ENCODE assay signal across 9 cellular contexts in the genomic region with DNA sequence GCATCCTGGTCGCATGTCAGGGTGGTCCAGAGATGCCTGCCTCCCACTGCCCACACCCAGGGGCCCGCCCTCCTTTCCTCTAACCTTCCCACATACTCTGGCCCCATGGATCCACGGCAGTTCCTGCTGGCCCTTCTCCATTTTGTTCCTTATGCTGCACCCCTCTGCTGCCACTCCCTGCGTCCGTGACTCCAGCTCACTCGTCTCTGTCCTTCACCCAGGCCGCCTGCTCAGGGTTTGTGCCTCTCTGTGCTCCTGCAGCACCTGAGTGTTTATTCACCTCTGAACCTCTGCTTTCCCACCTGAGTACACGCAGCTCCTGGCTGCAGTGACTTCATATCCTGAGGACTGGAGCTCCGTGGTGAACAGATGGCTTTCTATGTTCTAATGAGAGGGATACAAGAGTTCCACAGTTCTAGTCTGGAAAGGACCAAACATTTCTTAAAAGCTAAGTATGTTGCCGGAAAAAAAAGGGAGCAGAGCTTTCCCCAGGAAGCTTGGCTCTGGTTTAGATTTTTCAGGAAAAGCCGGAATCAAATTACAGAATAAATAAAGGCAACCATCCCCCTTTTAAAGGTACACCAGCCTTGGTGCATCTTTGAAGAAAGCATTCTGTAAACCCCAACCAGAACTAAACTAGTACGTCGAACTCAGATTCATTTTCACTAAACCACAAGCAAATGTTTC. TPM values are rescaled to one million over a fixed set of nuclear protein-coding genes. Genes with fewer than 3 reads are reported as not detected.
DNase-seq lines count a peak whose midpoint lies in the region; ATAC-seq lines count a peak whose summit lies in the region.
"Had no signal": no experiment of that assay in that cellular context is flagged by ENCODE, and none has a peak within 500 bp of the region (broad histone marks: within the 10 kb centered on the region; RNA-seq: fewer than 3 reads in every experiment).

No MANE protein-coding gene starts in this region.

- H3K4me3 ChIP-seq in iPS-20b (ENCODE audit: low read length): 0 out of 2 replicates have a peak overlapping the region, but pooled peaks have one; percentile 17

- peaks cover 15% of the 10 kb centered on the region for H3K4me1 ChIP-seq in iPS-20b (ENCODE audit: insufficient read depth, low read length)

- no peaks in the 10 kb centered on the region for H3K9me3 ChIP-seq in iPS-20b (ENCODE audit: insufficient read depth, low read depth, low read length)

- H3K9me3 Mint-ChIP-seq in activated CD4-positive, alpha-beta T cell treated with anti-CD3 and anti-CD28 coated beads, Interleukin-2, amount 10 ng/mL, durations not matched to agents 7 days and 5 days: no peaks in the 10 kb centered on the region
- no peaks in the 10 kb centered on the region for H3K9me3 Mint-ChIP-seq in activated T-helper 17 cell treated with anti-CD3 and anti-CD28 coated beads, Interleukin-2, amount 50 U/mL, for 72 hours

- in situ Hi-C loops in ACHN (cut with HindIII; ENCODE audit: low pct_ligation_motif_present, low pct_unique_long_range_greater_than_20kb, low sequenced_read_pairs): no loop called here

- peaks cover 31% of the 10 kb centered on the region for H3K36me3 Mint-ChIP-seq in activated CD4-positive, alpha-beta T cell treated with anti-CD3 and anti-CD28 coated beads, Interleukin-2, amount 10 ng/mL, durations not matched to agents 7 days and 5 days (ENCODE audit: low read depth)
- peaks cover 58% of the 10 kb centered on the region for H3K36me3 Mint-ChIP-seq in activated T-helper 17 cell treated with anti-CD3 and anti-CD28 coated beads, Interleukin-2, amount 50 U/mL, for 72 hours (ENCODE audit: low read depth)

- peak overlapping the region; percentile 6; the same call in 1 of the 2 replicates for H3K9ac ChIP-seq in iPS-20b (ENCODE audit: low read depth, low read length)

- H3K27ac ChIP-seq in iPS-20b (ENCODE audit: low read length): peak overlapping the region; percentile 51

- H3K27me3 Mint-ChIP-seq in activated CD4-positive, alpha-beta T cell treated with anti-CD3 and anti-CD28 coated beads, Interleukin-2, amount 10 ng/mL, durations not matched to agents 7 days and 5 days: no peaks in the 10 kb centered on the region
- no peaks in the 10 kb centered on the region for H3K27me3 Mint-ChIP-seq in activated T-helper 17 cell treated with anti-CD3 and anti-CD28 coated beads, Interleukin-2, amount 50 U/mL, for 72 hours

- no peak for ATAC-seq in activated T-helper 17 cell treated with anti-CD3 and anti-CD28 coated beads, Interleukin-2, amount 50 U/mL, for 72 hours (replicated peaks)
- no peak for ATAC-seq in HG02840 (IDR thresholded peaks at IDR 0.05; ENCODE audit: low FRiP score, unreplicated experiment)

- no peak for DNase-seq in activated CD4-positive, alpha-beta T cell treated with anti-CD3 and anti-CD28 coated beads, Interleukin-2, amount 10 ng/mL, durations not matched to agents 7 days and 5 days
- no peak for DNase-seq in activated CD4-positive, alpha-beta T cell treated with anti-CD3 and anti-CD28 coated beads for 48 hours
- DNase-seq in stromal cell of bone marrow (ENCODE audit: low read depth): peak; percentile 11
- no peak for DNase-seq in retina
- DNase-seq in ACHN: no peak

- H3K4me1 Mint-ChIP-seq in activated CD4-positive, alpha-beta T cell treated with anti-CD3 and anti-CD28 coated beads, Interleukin-2, amount 10 ng/mL, durations not matched to agents 7 days and 5 days: peaks cover 32% of the 10 kb centered on the region
- peaks cover 10% of the 10 kb centered on the region for H3K4me1 Mint-ChIP-seq in activated T-helper 17 cell treated with anti-CD3 and anti-CD28 coated beads, Interleukin-2, amount 50 U/mL, for 72 hours

- peaks cover 37% of the 10 kb centered on the region for H3K36me3 ChIP-seq in iPS-20b (ENCODE audit: insufficient read depth, low read depth, low read length)

- CTCF ChIA-PET in activated CD4-positive, alpha-beta T cell treated with anti-CD3 and anti-CD28 coated beads, Interleukin-2, amount 10 ng/mL, durations not matched to agents 7 days and 5 days (lab: Charles Lee): interaction anchor here (0.6 to 1.5 kb wide), 3 partner anchors 11 to 69 kb away, joined by 3 to 8 read pairs (median 3); no protein-coding TSS in a partner anchor

- H3K27ac Mint-ChIP-seq in activated CD4-positive, alpha-beta T cell treated with anti-CD3 and anti-CD28 coated beads, Interleukin-2, amount 10 ng/mL, durations not matched to agents 7 days and 5 days: peak overlapping the region; percentile 70
- H3K27ac Mint-ChIP-seq in activated T-helper 17 cell treated with anti-CD3 and anti-CD28 coated beads, Interleukin-2, amount 50 U/mL, for 72 hours: peak overlapping the region; percentile 88

- POLR2A ChIA-PET in activated CD4-positive, alpha-beta T cell treated with anti-CD3 and anti-CD28 coated beads, Interleukin-2, amount 10 ng/mL, durations not matched to agents 7 days and 5 days (lab: Charles Lee): no interaction called here

- H3K27me3 ChIP-seq in iPS-20b (ENCODE audit: insufficient read depth, low read length): no peaks in the 10 kb centered on the region

- no peak overlapping the region for H3K4me3 Mint-ChIP-seq in activated CD4-positive, alpha-beta T cell treated with anti-CD3 and anti-CD28 coated beads, Interleukin-2, amount 10 ng/mL, durations not matched to agents 7 days and 5 days
- no peak overlapping the region for H3K4me3 Mint-ChIP-seq in activated T-helper 17 cell treated with anti-CD3 and anti-CD28 coated beads, Interleukin-2, amount 50 U/mL, for 72 hours

RNA-seq across cellular contexts. Expression of a gene that starts 1.5 kb away (rescaled TPM):
- 1 to 10 TPM; 1.2 to 2.0 TPM for total RNA-seq in activated CD4-positive, alpha-beta T cell treated with anti-CD3 and anti-CD28 coated beads, Interleukin-2, amount 10 ng/mL, durations not matched to agents 7 days and 5 days
- total RNA-seq in activated T-helper 17 cell treated with anti-CD3 and anti-CD28 coated beads, Interleukin-2, amount 50 U/mL, for 72 hours: 10 to 100 TPM in 1 of 2 donors, under 1 TPM in 1; 0.61 to 13.7 TPM
- total RNA-seq: RPMI7951 had no signal

RNA-seq across cellular contexts. Expression of a gene that starts 3.9 kb away (rescaled TPM):
- 10 to 100 TPM; 30.6 to 37.2 TPM for total RNA-seq in activated CD4-positive, alpha-beta T cell treated with anti-CD3 and anti-CD28 coated beads, Interleukin-2, amount 10 ng/mL, durations not matched to agents 7 days and 5 days
- 10 to 100 TPM; 52.9 to 66.4 TPM for total RNA-seq in activated T-helper 17 cell treated with anti-CD3 and anti-CD28 coated beads, Interleukin-2, amount 50 U/mL, for 72 hours

RNA-seq across cellular contexts. Expression of a gene that starts 29.5 kb away (rescaled TPM):
- not detected for total RNA-seq in activated CD4-positive, alpha-beta T cell treated with anti-CD3 and anti-CD28 coated beads, Interleukin-2, amount 10 ng/mL, durations not matched to agents 7 days and 5 days
- total RNA-seq in activated T-helper 17 cell treated with anti-CD3 and anti-CD28 coated beads, Interleukin-2, amount 50 U/mL, for 72 hours: not detected
- total RNA-seq: RPMI7951 had no signal

RNA-seq across cellular contexts. Expression of a gene that starts 42.6 kb away (rescaled TPM):
- not detected for total RNA-seq in activated CD4-positive, alpha-beta T cell treated with anti-CD3 and anti-CD28 coated beads, Interleukin-2, amount 10 ng/mL, durations not matched to agents 7 days and 5 days
- not detected for total RNA-seq in activated T-helper 17 cell treated with anti-CD3 and anti-CD28 coated beads, Interleukin-2, amount 50 U/mL, for 72 hours
- total RNA-seq: RPMI7951 had no signal
